Comparison of ENCODE assay signal across 8 cellular contexts in genomic region chr6:33271608-33272357, GRCh38. TPM values are rescaled to one million over a fixed set of nuclear protein-coding genes. Genes with fewer than 3 reads are reported as not detected.
DNase-seq lines count a peak whose midpoint lies in the region; ATAC-seq and TF ChIP-seq lines count a peak whose summit lies in the region.

RPS18 (plus strand) TSS chr6:33272075; CDS start chr6:33272120, 45 bp downstream.
VPS52 (minus strand) TSS chr6:33271876; CDS start chr6:33271675, 201 bp downstream.

- H3K4me3 Mint-ChIP-seq in effector memory CD8-positive, alpha-beta T cell: peak within 1 kb of the TSS; percentile 97 to 98
- peak within 1 kb of the TSS; percentile 98 for H3K4me3 Mint-ChIP-seq in memory B cell

- POLR2A ChIA-PET in activated CD8-positive, alpha-beta memory T cell treated with anti-CD3 and anti-CD28 coated beads for 36 hours (lab: Charles Lee): interaction anchor here (0.5 to 2.6 kb wide), 15 partner anchors 8 to 1074 kb away, joined by 3 to 33 read pairs (median 6); partner anchors contain the start of genes BAK1, PFDN6, RGL2 and RING1

- CTCF ChIA-PET in activated CD8-positive, alpha-beta memory T cell treated with anti-CD3 and anti-CD28 coated beads for 36 hours (lab: Charles Lee): interaction anchor here (0.6 to 2.0 kb wide), 5 partner anchors 18 to 381 kb away, joined by 3 to 7 read pairs (median 4); partner anchors contain the start of genes HSD17B8 and PFDN6

- peak; percentile 97 for DNase-seq in CMK (ENCODE audit: low read depth)
- DNase-seq in GM20000 (ENCODE audit: low spot score): peak; percentile 92
- peak; percentile 99 for DNase-seq in HT-29 (ENCODE audit: low spot score)
- DNase-seq in NOMO-1 (lab: John Stamatoyannopoulos, UW; ENCODE audit: unreplicated experiment in 2 of 2): peak; percentile 81 to 94
- peak; percentile 91 to 96 (median 91) for DNase-seq in effector memory CD8-positive, alpha-beta T cell
- DNase-seq in memory B cell (ENCODE audit: low spot score in 2 of 2): peak; percentile 93 to 95
- DNase-seq in stimulated activated CD8-positive, alpha-beta memory T cell treated with anti-CD3 and anti-CD28 coated beads, Interleukin-12 subunit alpha, Interleukin-12 subunit beta, amount 100 ng/mL, for 24 hours (ENCODE audit: extremely low read depth): peak; percentile 72

- H3K27ac Mint-ChIP-seq in effector memory CD8-positive, alpha-beta T cell: peak within 1 kb of the TSS; percentile 99
- peak within 1 kb of the TSS; percentile 97 for H3K27ac Mint-ChIP-seq in memory B cell

- peaks cover 77% of the 10 kb centered on the region for H3K36me3 Mint-ChIP-seq in effector memory CD8-positive, alpha-beta T cell (ENCODE audit: insufficient read depth)
- peaks cover 25% of the 10 kb centered on the region for H3K36me3 Mint-ChIP-seq in memory B cell

- no peaks in the 10 kb centered on the region for H3K9me3 Mint-ChIP-seq in effector memory CD8-positive, alpha-beta T cell
- H3K9me3 Mint-ChIP-seq in memory B cell: no peaks in the 10 kb centered on the region

- no peak for TF ChIP-seq CTCF in GM20000 (IDR thresholded peaks at IDR 0.05; ENCODE audit: extremely low read depth, missing control alignments)

- peak; percentile 89 for ATAC-seq in effector memory CD8-positive, alpha-beta T cell (replicated peaks)
- peak; percentile 85 for ATAC-seq in memory B cell (ENCODE audit: low read depth)

- no peaks in the 10 kb centered on the region for H3K27me3 Mint-ChIP-seq in effector memory CD8-positive, alpha-beta T cell
- H3K27me3 Mint-ChIP-seq in memory B cell: no peaks in the 10 kb centered on the region

- H3K4me1 Mint-ChIP-seq in effector memory CD8-positive, alpha-beta T cell (ENCODE audit: low read depth in 2 of 2): peaks cover 47 to 52% of the 10 kb centered on the region in 2 donors
- peaks cover 38% of the 10 kb centered on the region for H3K4me1 Mint-ChIP-seq in memory B cell

RNA-seq across cellular contexts. Expression of gene RPS18, which starts in this region (rescaled TPM):
- total RNA-seq in HT-29 (2014; rRNA removed; shearing (Covaris generic)): 3,486 and 3,632 TPM in 2 replicates
- 1,000 to 10,000 TPM; 3,727 to 3,736 TPM for total RNA-seq in activated CD8-positive, alpha-beta memory T cell treated with anti-CD3 and anti-CD28 coated beads for 36 hours

RNA-seq across cellular contexts. Expression of gene VPS52, which starts in this region (rescaled TPM):
- 39.4 and 48.5 TPM in 2 replicates for total RNA-seq in HT-29 (2014; rRNA removed; shearing (Covaris generic))
- total RNA-seq in activated CD8-positive, alpha-beta memory T cell treated with anti-CD3 and anti-CD28 coated beads for 36 hours: 10 to 100 TPM; 45.3 to 48.0 TPM

Comparison
In these comparisons a context has a peak if more than half of its experiments do, and no peak if none do; other contexts are left out.
1. Peak in every context shown above with its lines: DNase-seq and ATAC-seq.